13 cellular contexts compared by ENCODE assay signal in the genomic region with DNA sequence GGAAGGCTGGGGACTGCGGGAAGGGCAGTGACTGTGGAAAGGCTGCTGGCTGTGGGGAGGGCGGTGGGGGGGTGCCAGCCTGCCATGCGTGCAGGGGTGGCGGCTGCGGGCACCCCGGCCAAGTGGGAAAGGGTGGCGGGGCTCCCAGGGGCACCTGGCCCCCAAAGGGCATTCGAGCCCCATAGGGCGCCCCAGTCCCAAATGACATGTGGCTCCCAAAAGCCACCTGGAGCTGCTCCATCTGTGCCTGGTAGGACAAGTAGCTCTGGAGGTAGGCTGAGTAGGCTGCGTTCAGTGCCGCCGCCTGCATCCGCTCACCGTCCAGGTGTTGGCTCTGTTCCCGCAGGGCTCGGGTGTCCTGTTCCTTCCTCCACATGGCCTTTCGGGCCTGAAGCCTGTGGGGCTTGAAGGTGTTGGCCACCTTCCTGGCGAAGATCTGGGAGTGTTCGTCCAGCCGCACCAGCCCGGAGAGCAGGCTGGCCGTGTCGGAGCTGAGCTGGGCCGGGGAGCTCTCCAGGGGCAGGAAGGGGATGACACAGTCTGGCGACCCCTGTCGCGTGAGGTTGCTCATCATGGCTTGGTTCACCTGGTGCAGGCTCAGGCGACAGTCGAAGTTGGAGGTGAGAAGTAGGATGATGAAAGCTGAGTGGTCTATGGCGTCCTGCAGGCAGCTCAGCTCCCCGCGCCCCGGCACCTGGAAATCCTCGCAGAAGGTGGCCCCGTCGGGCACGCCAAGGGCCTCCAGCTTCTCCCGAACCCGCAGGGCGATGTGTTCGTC. TPM values are rescaled to one million over a fixed set of nuclear protein-coding genes. Genes with fewer than 3 reads are reported as not detected.
DNase-seq lines count a peak whose midpoint lies in the region; ATAC-seq and TF ChIP-seq lines count a peak whose summit lies in the region.
"Had no signal": no experiment of that assay in that cellular context is flagged by ENCODE, and none has a peak within 500 bp of the region (broad histone marks: within the 10 kb centered on the region; RNA-seq: fewer than 3 reads in every experiment).

No MANE protein-coding gene starts in this region.

- H3K4me3 ChIP-seq in mesendoderm (ENCODE audit: low read length) = no peak overlapping the region
- no peak overlapping the region for H3K4me3 ChIP-seq in upper lobe of right lung

- H2BK15ac ChIP-seq in mesendoderm (replicated peaks; ENCODE audit: low read depth) = no peak overlapping the region

- H4K5ac ChIP-seq in mesendoderm (ENCODE audit: low read length) = no peak overlapping the region

- H3K27me3 Mint-ChIP-seq in activated T-helper 17 cell treated with anti-CD3 and anti-CD28 coated beads, Interleukin-2, amount 50 U/mL, for 72 hours = no peaks in the 10 kb centered on the region
- H3K27me3 Mint-ChIP-seq: activated naive CD8-positive, alpha-beta T cell; stimulated activated naive CD8-positive, alpha-beta T cell treated with anti-CD3 and anti-CD28 coated beads, Interleukin-15, Interleukin-2, amounts not matched to agents 100 ng/mL and 50 ng/mL, for 24 hours had no signal

- in situ Hi-C loops in KBM-7 (cut with MboI; ENCODE audit: low pct_unique_long_range_greater_than_20kb, low sequenced_read_pairs) = no loop called here

- ATAC-seq in Right ventricle myocardium superior (ENCODE audit: poor library complexity) (peak; percentile 4), Right ventricle myocardium inferior (no peak), upper lobe of right lung (no peak), GM21515 (IDR thresholded peaks at IDR 0.05; ENCODE audit: unreplicated experiment) (no peak)
- ATAC-seq in activated T-helper 17 cell treated with anti-CD3 and anti-CD28 coated beads, Interleukin-2, amount 50 U/mL, for 72 hours (replicated peaks) = no peak

- peaks cover 57% of the 10 kb centered on the region for H3K36me3 Mint-ChIP-seq in activated T-helper 17 cell treated with anti-CD3 and anti-CD28 coated beads, Interleukin-2, amount 50 U/mL, for 72 hours (ENCODE audit: low read depth)

- peak overlapping the region; percentile 47 for H3K56ac ChIP-seq in mesendoderm (ENCODE audit: low read length)

- no peak overlapping the region for H2BK5ac ChIP-seq in mesendoderm (ENCODE audit: low read length)

- H3K4me1 ChIP-seq in mesendoderm (ENCODE audit: control insufficient read depth, low read depth, low read length) (no peaks in the 10 kb centered on the region), upper lobe of right lung (peaks cover 16% of the 10 kb centered on the region)

- DNase-seq in Right ventricle myocardium superior (no peak), Right ventricle myocardium inferior (ENCODE audit: missing footprints) (no peak), mesendoderm (no peak), upper lobe of right lung (no peak), KBM-7 (no peak), EL (no peak)
- DNase-seq: Calu3 had no signal

- no peak overlapping the region for H2BK120ac ChIP-seq in mesendoderm (ENCODE audit: low read depth, low read length)

- peaks cover 23% of the 10 kb centered on the region for H3K4me1 Mint-ChIP-seq in activated T-helper 17 cell treated with anti-CD3 and anti-CD28 coated beads, Interleukin-2, amount 50 U/mL, for 72 hours

- no peaks in the 10 kb centered on the region for H3K9me3 Mint-ChIP-seq in activated T-helper 17 cell treated with anti-CD3 and anti-CD28 coated beads, Interleukin-2, amount 50 U/mL, for 72 hours
- H3K9me3 Mint-ChIP-seq: stimulated activated naive CD8-positive, alpha-beta T cell treated with anti-CD3 and anti-CD28 coated beads, Interleukin-15, Interleukin-2, amounts not matched to agents 100 ng/mL and 50 ng/mL, for 24 hours had no signal

- intact Hi-C loops in Right ventricle myocardium superior (cut with DNase I) (no loop called here), Right ventricle myocardium inferior (cut with DNase I) (no loop called here), upper lobe of right lung (cut with DNase I) (no loop called here)

- H3K27ac Mint-ChIP-seq in activated T-helper 17 cell treated with anti-CD3 and anti-CD28 coated beads, Interleukin-2, amount 50 U/mL, for 72 hours = no peak overlapping the region

- H3K27ac ChIP-seq in mesendoderm (ENCODE audit: low read depth, low read length) (no peak overlapping the region), upper lobe of right lung (peak overlapping the region; percentile 76)
- H3K27ac ChIP-seq: right atrium auricular region had no signal

- H4K8ac ChIP-seq in mesendoderm (ENCODE audit: low read depth, low read length) = peak overlapping the region; percentile 69

- H3K9ac ChIP-seq in mesendoderm (ENCODE audit: low read length) = no peak overlapping the region

- no peak overlapping the region for H2AK5ac ChIP-seq in mesendoderm (ENCODE audit: low read length)

- H3K18ac ChIP-seq in mesendoderm (ENCODE audit: low read length) = no peak overlapping the region

- peak overlapping the region; percentile 57 for H3K4ac ChIP-seq in mesendoderm (ENCODE audit: low read depth, low read length)

- peak overlapping the region; percentile 63 for H3K4me3 Mint-ChIP-seq in activated T-helper 17 cell treated with anti-CD3 and anti-CD28 coated beads, Interleukin-2, amount 50 U/mL, for 72 hours
- H3K4me3 Mint-ChIP-seq: HFFc6 had no signal

- no peaks in the 10 kb centered on the region for H3K79me2 ChIP-seq in mesendoderm (ENCODE audit: control insufficient read depth, insufficient read depth, low read length)

- no CpG with 5 or more reads among the region's 41 CpGs for WGBS in mesendoderm (ENCODE audit: extremely low coverage, insufficient coverage, low lambda C conversion rate)

- H3K9me3 ChIP-seq in upper lobe of right lung = no peaks in the 10 kb centered on the region
- H3K9me3 ChIP-seq: right atrium auricular region had no signal

- H3K27me3 ChIP-seq in mesendoderm (ENCODE audit: insufficient read depth, low read length, poor library complexity) (no peaks in the 10 kb centered on the region), upper lobe of right lung (no peaks in the 10 kb centered on the region)
- H3K27me3 ChIP-seq: right atrium auricular region had no signal

- H3K79me1 ChIP-seq in mesendoderm (ENCODE audit: low read length) = no peaks in the 10 kb centered on the region

- no peak for TF ChIP-seq CTCF in upper lobe of right lung (IDR thresholded peaks at IDR 0.05)

- H3K36me3 ChIP-seq in mesendoderm (ENCODE audit: control insufficient read depth, insufficient read depth, low read length) (no peaks in the 10 kb centered on the region), upper lobe of right lung (peaks cover 11% of the 10 kb centered on the region)

- no peak overlapping the region for H3K4me2 ChIP-seq in mesendoderm (ENCODE audit: low read length)

- H3K23ac ChIP-seq in mesendoderm (ENCODE audit: low read length) = no peak overlapping the region

RNA-seq across cellular contexts. Expression of a gene that starts 14.9 kb away (rescaled TPM):
- total RNA-seq in Right ventricle myocardium superior (7.4 TPM), Right ventricle myocardium inferior (7.3 TPM), upper lobe of right lung (16.6 TPM)
- total RNA-seq in activated T-helper 17 cell treated with anti-CD3 and anti-CD28 coated beads, Interleukin-2, amount 50 U/mL, for 72 hours = 10 to 100 TPM; 27.6 to 36.1 TPM
- 0.31 TPM for polyA plus RNA-seq in mesendoderm (2013, experiment 1 of 2)
- polyA plus RNA-seq in mesendoderm (2013, experiment 2 of 2) = 0.41 TPM

RNA-seq across cellular contexts. Expression of a gene that starts 25.0 kb away (rescaled TPM):
- total RNA-seq in Right ventricle myocardium superior (47.6 TPM), Right ventricle myocardium inferior (47.0 TPM), upper lobe of right lung (12.4 TPM)
- 10 to 100 TPM in 1 of 2 donors, 1 to 10 TPM in 1; 7.1 to 15.4 TPM for total RNA-seq in activated T-helper 17 cell treated with anti-CD3 and anti-CD28 coated beads, Interleukin-2, amount 50 U/mL, for 72 hours
- polyA plus RNA-seq in mesendoderm (2013, experiment 1 of 2) = 10.0 TPM
- 10.0 TPM for polyA plus RNA-seq in mesendoderm (2013, experiment 2 of 2)

RNA-seq across cellular contexts. Expression of a gene that starts 50.9 kb away (rescaled TPM):
- total RNA-seq in Right ventricle myocardium superior (27.9 TPM), Right ventricle myocardium inferior (34.0 TPM), upper lobe of right lung (31.9 TPM)
- 10 to 100 TPM; 46.4 to 56.7 TPM for total RNA-seq in activated T-helper 17 cell treated with anti-CD3 and anti-CD28 coated beads, Interleukin-2, amount 50 U/mL, for 72 hours
- 27.5 TPM for polyA plus RNA-seq in mesendoderm (2013, experiment 1 of 2)
- 28.8 TPM for polyA plus RNA-seq in mesendoderm (2013, experiment 2 of 2)
